8 cellular contexts compared by ENCODE assay signal in genomic region chr20:50931306-50932015, GRCh38.
DNase-seq lines count a peak whose midpoint lies in the region; ATAC-seq lines count a peak whose summit lies in the region.

TSS of gene ADNP (minus strand) at chr20:50931437. CDS start at chr20:50903996, 27,441 bp downstream.

- H3K27me3 Mint-ChIP-seq in central memory CD8-positive, alpha-beta T cell = no peaks in the 10 kb centered on the region

- H3K27ac Mint-ChIP-seq in central memory CD8-positive, alpha-beta T cell (ENCODE audit: low read depth) = peak within 1 kb of the TSS; percentile 98

- peaks cover 44% of the 10 kb centered on the region for H3K36me3 Mint-ChIP-seq in central memory CD8-positive, alpha-beta T cell (ENCODE audit: insufficient read depth)

- peak; percentile 55 for ATAC-seq in GM19043 (IDR thresholded peaks at IDR 0.05; ENCODE audit: low read depth, unreplicated experiment)
- peak; percentile 60 for ATAC-seq in HG03378 (IDR thresholded peaks at IDR 0.05; ENCODE audit: unreplicated experiment)
- ATAC-seq in activated CD4-positive, CD25-positive, alpha-beta regulatory T cell treated with anti-CD3 and anti-CD28 coated beads, Interleukin-2, amount 50 U/mL, for 24 hours = peak; percentile 63 to 66
- peak; percentile 64 for ATAC-seq in central memory CD8-positive, alpha-beta T cell (replicated peaks; ENCODE audit: extremely low read depth, poor library complexity, severe bottlenecking)

- no peaks in the 10 kb centered on the region for H3K9me3 Mint-ChIP-seq in central memory CD8-positive, alpha-beta T cell

- H3K4me1 Mint-ChIP-seq in central memory CD8-positive, alpha-beta T cell = peaks cover 34% of the 10 kb centered on the region

- peak within 1 kb of the TSS; percentile 99 for H3K4me3 Mint-ChIP-seq in central memory CD8-positive, alpha-beta T cell

- DNase-seq in AML-193 (lab: John Stamatoyannopoulos, UW) = peak; percentile 71 to 77
- peak; percentile 92 for DNase-seq in NCI-H446 treated with DMSO at 0.1 percent for 48 hours (lab: John Stamatoyannopoulos, UW)
- peak; percentile 89 to 93 for DNase-seq in central memory CD8-positive, alpha-beta T cell (ENCODE audit: low spot score in 2 of 2)
- peak; percentile 94 for DNase-seq in islet precursor cell
- peak; percentile 80 for DNase-seq in stimulated activated CD4-positive, alpha-beta T cell treated with anti-CD3 and anti-CD28 coated beads, Interleukin-12 subunit alpha, Interleukin-12 subunit beta, amount 100 ng/mL, for 4 hours

Comparison
In these comparisons a context has a peak if more than half of its experiments do, and no peak if none do; other contexts are left out.
1. Peak in every context shown above with its lines: DNase-seq and ATAC-seq.